23 cellular contexts compared by ENCODE assay signal in the genomic region with DNA sequence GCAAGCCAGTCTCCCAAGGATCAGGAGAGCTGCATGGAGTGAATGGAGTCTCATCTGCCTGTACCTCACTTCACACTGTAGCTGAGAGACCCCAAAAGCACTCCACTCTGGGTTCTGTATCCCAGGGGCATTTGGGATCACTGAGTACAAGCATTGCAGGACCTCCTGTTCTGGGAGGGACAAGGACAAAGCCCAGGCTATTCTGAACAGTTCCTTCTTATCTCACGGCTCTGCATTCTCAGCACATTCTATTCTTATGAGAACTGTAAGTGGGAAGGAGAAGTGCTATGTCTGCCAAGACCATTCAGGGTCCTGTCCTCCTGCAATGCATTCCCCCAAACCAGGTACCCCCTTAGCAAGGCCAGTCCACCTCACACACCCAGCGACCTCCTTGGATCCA.
"Had no signal": no experiment of that assay in that cellular context is flagged by ENCODE, and none has a peak within 500 bp of the region (broad histone marks: within the 10 kb centered on the region; RNA-seq: fewer than 3 reads in every experiment).

No MANE protein-coding gene starts in this region.

- ATAC-seq: foreskin keratinocyte; left lobe of liver; lower lobe of right lung; pancreas; sciatic nerve; stimulated activated naive B cell treated with anti-CD40 and anti-IgM and Interleukin-4, amounts not matched to agents 10 μg/mL and 1 μg/mL and 100 μg/mL, for 72 hours; stimulated activated naive CD8-positive, alpha-beta T cell treated with anti-CD3 and anti-CD28 coated beads, Interleukin-15, amount 100 ng/mL, for 72 hours had no signal

- H3K4me3 ChIP-seq: coronary artery, lower lobe of right lung, pancreas, prostate gland, spleen, thoracic aorta had no signal

- H3K27me3 ChIP-seq: foreskin keratinocyte, pancreas, spleen had no signal

- H3K36me3 ChIP-seq: lower lobe of right lung, pancreas, prostate gland, spleen, thoracic aorta had no signal

- H3K4me1 ChIP-seq: foreskin keratinocyte, lower lobe of right lung, pancreas, prostate gland had no signal

- H3K27ac ChIP-seq: coronary artery, foreskin keratinocyte, lower lobe of right lung, pancreas, prostate gland, spleen, thoracic aorta had no signal

- DNase-seq: effector CD4-positive, alpha-beta T cell; endodermal cell; erythroblast; foreskin keratinocyte; head of caudate nucleus; hypothalamus; islet precursor cell; lower lobe of right lung; mesenchymal stem cell; midbrain; occipital lobe; pancreas; spleen; stimulated activated CD4-positive, alpha-beta T cell treated with anti-CD3 and anti-CD28 coated beads, Interleukin-15, amount 100 ng/mL, for 24 hours; stimulated activated CD4-positive, alpha-beta T cell treated with anti-CD3 and anti-CD28 coated beads, Interleukin-1b, Interleukin-23, amount 100 ng/mL, for 48 hours; stimulated activated CD4-positive, alpha-beta T cell treated with anti-CD3 and anti-CD28 coated beads, Interleukin-4, amount 100 ng/mL, for 24 hours; stimulated activated naive B cell treated with anti-CD40 and anti-IgM and Interleukin-4, amounts not matched to agents 10 μg/mL and 1 μg/mL and 100 μg/mL, for 72 hours; stimulated activated naive CD8-positive, alpha-beta T cell treated with anti-CD3 and anti-CD28 coated beads, Interleukin-15, amount 100 ng/mL, for 72 hours had no signal

- H3K9me3 ChIP-seq: lower lobe of right lung, pancreas, prostate gland, spleen, thoracic aorta had no signal
